1 cellular context compared by ENCODE assay signal in genomic region chr17:79821331-79822095, GRCh38.
A peak's percentile ranks its signal among the peaks of the same experiment; 100 is the strongest.
TF ChIP-seq lines count a peak whose summit lies in the region.

No MANE protein-coding gene starts in this region.

TF ChIP-seq in HepG2, 621 proteins besides CTCF, POLR2A, EP300 and RAD21 (continued from another document and continues in another):
- TF ChIP-seq ZNF333 (CRISPR knock-in tag; IDR thresholded peaks at IDR 0.05; ENCODE audit: borderline replicate concordance) (no peak), ZNF337 (CRISPR knock-in tag; IDR thresholded peaks at IDR 0.05; ENCODE audit: borderline replicate concordance, low read depth) (no peak), ZNF350 (CRISPR knock-in tag; IDR thresholded peaks at IDR 0.05; ENCODE audit: borderline replicate concordance, low read depth) (no peak; the same call in 1 of the 2 replicates), SMARCC2 (IDR thresholded peaks at IDR 0.05) (no peak), CCAR2 (optimal IDR thresholded peaks at IDR 0.05; ENCODE audit: low read depth, low read length) (peak; percentile 72), CEBPB (IDR thresholded peaks at IDR 0.05; ENCODE audit: borderline replicate concordance, low read depth, low read length) (no peak), RNF2 (conservative IDR thresholded peaks at IDR 0.05; ENCODE audit: low read depth) (no peak), ZNF589 (CRISPR knock-in tag; conservative IDR thresholded peaks at IDR 0.05) (no peak), ZNF446 (CRISPR knock-in tag; IDR thresholded peaks at IDR 0.05) (no peak), ZNF703 (CRISPR knock-in tag; IDR thresholded peaks at IDR 0.05; ENCODE audit: borderline replicate concordance) (no peak), ETV5 (CRISPR knock-in tag; IDR thresholded peaks at IDR 0.05; ENCODE audit: borderline replicate concordance) (peak; percentile 82), MAF1 (CRISPR knock-in tag; IDR thresholded peaks at IDR 0.05; ENCODE audit: borderline replicate concordance) (no peak), MLX (CRISPR knock-in tag; IDR thresholded peaks at IDR 0.05) (peak; percentile 74; the same call in 1 of the 2 replicates), ZNF331 (CRISPR knock-in tag; IDR thresholded peaks at IDR 0.05) (peak; percentile 67; the same call in 1 of the 2 replicates), ZBTB38 (CRISPR knock-in tag; IDR thresholded peaks at IDR 0.05) (peak; percentile 9; the same call in 1 of the 2 replicates), RFXANK (CRISPR knock-in tag; IDR thresholded peaks at IDR 0.05) (0 out of 2 replicates have a peak, but pooled peaks have one; percentile 76), SP140L (CRISPR knock-in tag; IDR thresholded peaks at IDR 0.05; ENCODE audit: borderline replicate concordance) (no peak), ZNF7 (CRISPR knock-in tag; IDR thresholded peaks at IDR 0.05) (no peak), NFKB2 (CRISPR knock-in tag; IDR thresholded peaks at IDR 0.05; ENCODE audit: borderline replicate concordance) (peak; percentile 59; the same call in 1 of the 2 replicates), HNF4A (CRISPR knock-in tag; IDR thresholded peaks at IDR 0.05) (peak; percentile 88), RBM22 (optimal IDR thresholded peaks at IDR 0.05; ENCODE audit: low read length) (no peak), SP4 (CRISPR knock-in tag; IDR thresholded peaks at IDR 0.05) (no peak), STAT5B (CRISPR knock-in tag; IDR thresholded peaks at IDR 0.05) (0 out of 2 replicates have a peak, but pooled peaks have one; percentile 31), ARID3A (IDR thresholded peaks at IDR 0.05; ENCODE audit: low read depth, low read length) (no peak), WIZ (CRISPR knock-in tag; IDR thresholded peaks at IDR 0.05) (no peak), HNRNPUL1 (IDR thresholded peaks at IDR 0.05; ENCODE audit: low read depth, low read length) (no peak), NR2C2 (CRISPR knock-in tag; IDR thresholded peaks at IDR 0.05; ENCODE audit: borderline replicate concordance) (peak; percentile 39; the same call in 1 of the 2 replicates), MED13 (CRISPR knock-in tag; IDR thresholded peaks at IDR 0.05) (no peak), ZNF782 (CRISPR knock-in tag; IDR thresholded peaks at IDR 0.05; ENCODE audit: borderline replicate concordance) (no peak), ZNF83 (CRISPR knock-in tag; IDR thresholded peaks at IDR 0.05; ENCODE audit: borderline replicate concordance) (no peak), ZBTB49 (CRISPR knock-in tag; IDR thresholded peaks at IDR 0.05; ENCODE audit: borderline replicate concordance) (no peak), HDAC6 (IDR thresholded peaks at IDR 0.05; ENCODE audit: low read depth, low read length) (no peak), ZBTB39 (CRISPR knock-in tag; IDR thresholded peaks at IDR 0.05) (peak; percentile 74; the same call in 1 of the 2 replicates), ZSCAN9 (CRISPR knock-in tag; IDR thresholded peaks at IDR 0.05; ENCODE audit: borderline replicate concordance) (no peak), ZNF674 (CRISPR knock-in tag; IDR thresholded peaks at IDR 0.05; ENCODE audit: low read depth) (no peak), ZBTB14 (CRISPR knock-in tag; IDR thresholded peaks at IDR 0.05) (no peak), JARID2 (CRISPR knock-in tag; IDR thresholded peaks at IDR 0.05; ENCODE audit: insufficient replicate concordance) (peak; percentile 83), SMAD1 (CRISPR knock-in tag; IDR thresholded peaks at IDR 0.05; ENCODE audit: borderline replicate concordance, low read depth) (no peak), ZBTB2 (CRISPR knock-in tag; IDR thresholded peaks at IDR 0.05; ENCODE audit: low read depth) (no peak), SIX4 (CRISPR knock-in tag; IDR thresholded peaks at IDR 0.05) (no peak), JUNB (CRISPR knock-in tag; IDR thresholded peaks at IDR 0.05; ENCODE audit: borderline replicate concordance) (no peak), KLF11 (CRISPR knock-in tag; IDR thresholded peaks at IDR 0.05) (no peak)
- TF ChIP-seq, protein P1, sequence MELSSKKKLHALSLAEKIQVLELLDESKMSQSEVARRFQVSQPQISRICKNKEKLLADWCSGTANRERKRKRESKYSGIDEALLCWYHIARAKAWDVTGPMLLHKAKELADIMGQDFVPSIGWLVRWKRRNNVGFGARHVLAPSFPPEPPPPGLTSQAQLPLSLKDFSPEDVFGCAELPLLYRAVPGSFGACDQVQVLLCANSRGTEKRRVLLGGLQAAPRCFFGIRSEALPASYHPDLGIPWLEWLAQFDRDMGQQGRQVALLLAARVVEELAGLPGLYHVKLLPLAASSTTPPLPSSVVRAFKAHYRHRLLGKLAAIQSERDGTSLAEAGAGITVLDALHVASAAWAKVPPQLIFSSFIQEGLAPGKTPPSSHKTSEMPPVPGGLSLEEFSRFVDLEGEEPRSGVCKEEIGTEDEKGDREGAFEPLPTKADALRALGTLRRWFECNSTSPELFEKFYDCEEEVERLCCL (CRISPR knock-in tag; IDR thresholded peaks at IDR 0.05; ENCODE audit: borderline replicate concordance), result no peak
- TF ChIP-seq, protein P2, sequence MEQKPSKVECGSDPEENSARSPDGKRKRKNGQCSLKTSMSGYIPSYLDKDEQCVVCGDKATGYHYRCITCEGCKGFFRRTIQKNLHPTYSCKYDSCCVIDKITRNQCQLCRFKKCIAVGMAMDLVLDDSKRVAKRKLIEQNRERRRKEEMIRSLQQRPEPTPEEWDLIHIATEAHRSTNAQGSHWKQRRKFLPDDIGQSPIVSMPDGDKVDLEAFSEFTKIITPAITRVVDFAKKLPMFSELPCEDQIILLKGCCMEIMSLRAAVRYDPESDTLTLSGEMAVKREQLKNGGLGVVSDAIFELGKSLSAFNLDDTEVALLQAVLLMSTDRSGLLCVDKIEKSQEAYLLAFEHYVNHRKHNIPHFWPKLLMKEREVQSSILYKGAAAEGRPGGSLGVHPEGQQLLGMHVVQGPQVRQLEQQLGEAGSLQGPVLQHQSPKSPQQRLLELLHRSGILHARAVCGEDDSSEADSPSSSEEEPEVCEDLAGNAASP (CRISPR knock-in tag; IDR thresholded peaks at IDR 0.05; ENCODE audit: borderline replicate concordance), result peak; percentile 89
- TF ChIP-seq, protein P3, sequence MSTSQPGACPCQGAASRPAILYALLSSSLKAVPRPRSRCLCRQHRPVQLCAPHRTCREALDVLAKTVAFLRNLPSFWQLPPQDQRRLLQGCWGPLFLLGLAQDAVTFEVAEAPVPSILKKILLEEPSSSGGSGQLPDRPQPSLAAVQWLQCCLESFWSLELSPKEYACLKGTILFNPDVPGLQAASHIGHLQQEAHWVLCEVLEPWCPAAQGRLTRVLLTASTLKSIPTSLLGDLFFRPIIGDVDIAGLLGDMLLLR (CRISPR knock-in tag; IDR thresholded peaks at IDR 0.05), result no peak
- TF ChIP-seq, protein P4, sequence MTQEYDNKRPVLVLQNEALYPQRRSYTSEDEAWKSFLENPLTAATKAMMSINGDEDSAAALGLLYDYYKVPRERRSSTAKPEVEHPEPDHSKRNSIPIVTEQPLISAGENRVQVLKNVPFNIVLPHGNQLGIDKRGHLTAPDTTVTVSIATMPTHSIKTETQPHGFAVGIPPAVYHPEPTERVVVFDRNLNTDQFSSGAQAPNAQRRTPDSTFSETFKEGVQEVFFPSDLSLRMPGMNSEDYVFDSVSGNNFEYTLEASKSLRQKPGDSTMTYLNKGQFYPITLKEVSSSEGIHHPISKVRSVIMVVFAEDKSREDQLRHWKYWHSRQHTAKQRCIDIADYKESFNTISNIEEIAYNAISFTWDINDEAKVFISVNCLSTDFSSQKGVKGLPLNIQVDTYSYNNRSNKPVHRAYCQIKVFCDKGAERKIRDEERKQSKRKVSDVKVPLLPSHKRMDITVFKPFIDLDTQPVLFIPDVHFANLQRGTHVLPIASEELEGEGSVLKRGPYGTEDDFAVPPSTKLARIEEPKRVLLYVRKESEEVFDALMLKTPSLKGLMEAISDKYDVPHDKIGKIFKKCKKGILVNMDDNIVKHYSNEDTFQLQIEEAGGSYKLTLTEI (CRISPR knock-in tag; conservative IDR thresholded peaks at IDR 0.05), result no peak
- TF ChIP-seq, protein P5, sequence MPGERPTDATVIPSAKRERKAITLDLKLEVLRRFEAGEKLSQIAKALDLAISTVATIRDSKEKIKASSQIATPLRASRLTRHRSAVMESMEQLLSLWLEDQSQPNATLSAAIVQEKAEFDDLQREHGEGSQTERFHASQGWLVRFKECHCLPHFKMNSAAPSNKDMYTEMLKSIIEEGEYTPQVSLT (CRISPR knock-in tag; IDR thresholded peaks at IDR 0.05; ENCODE audit: borderline replicate concordance, low read depth), result no peak
- TF ChIP-seq, protein P6, sequence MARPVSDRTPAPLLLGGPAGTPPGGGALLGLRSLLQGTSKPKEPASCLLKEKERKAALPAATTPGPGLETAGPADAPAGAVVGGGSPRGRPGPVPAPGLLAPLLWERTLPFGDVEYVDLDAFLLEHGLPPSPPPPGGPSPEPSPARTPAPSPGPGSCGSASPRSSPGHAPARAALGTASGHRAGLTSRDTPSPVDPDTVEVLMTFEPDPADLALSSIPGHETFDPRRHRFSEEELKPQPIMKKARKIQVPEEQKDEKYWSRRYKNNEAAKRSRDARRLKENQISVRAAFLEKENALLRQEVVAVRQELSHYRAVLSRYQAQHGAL (CRISPR knock-in tag; IDR thresholded peaks at IDR 0.05; ENCODE audit: not compliant biosample characterization), result no peak
